Comparison of ENCODE assay signal across 9 cellular contexts in genomic region chr6:1604991-1605821, GRCh38. TPM values are rescaled to one million over a fixed set of nuclear protein-coding genes. Genes with fewer than 3 reads are reported as not detected.
A peak's percentile ranks its signal among the peaks of the same experiment; 100 is the strongest.
DNase-seq lines count a peak whose midpoint lies in the region; ATAC-seq and TF ChIP-seq lines count a peak whose summit lies in the region.
"Had no signal": no experiment of that assay in that cellular context is flagged by ENCODE, and none has a peak within 500 bp of the region (broad histone marks: within the 10 kb centered on the region; RNA-seq: fewer than 3 reads in every experiment).

No MANE protein-coding gene starts in this region.

- DNase-seq in WERI-Rb-1 (peak; percentile 23), right cardiac atrium (peak in 1 of 3 donors; percentile 71), prostate gland (ENCODE audit: low spot score) (no peak), NCI-H446 (lab: John Stamatoyannopoulos, UW) (no peak), H4 (ENCODE audit: low spot score) (no peak), cerebellar cortex (ENCODE audit: low spot score) (no peak), HAP-1 (ENCODE audit: low spot score in 2 of 2) (no peak)

- H3K9me3 ChIP-seq in WERI-Rb-1 (ENCODE audit: severe bottlenecking) (no peaks in the 10 kb centered on the region), right cardiac atrium (ENCODE audit: control insufficient read depth, low read length) (no peaks in the 10 kb centered on the region), prostate gland (no peaks in the 10 kb centered on the region), HAP-1 (no peaks in the 10 kb centered on the region)

- TF ChIP-seq CTCF in GM12875 (IDR thresholded peaks at IDR 0.05; ENCODE audit: borderline replicate concordance, insufficient read depth, low read depth, low read length): no peak
- no peak for TF ChIP-seq CTCF in WERI-Rb-1 (IDR thresholded peaks at IDR 0.05; ENCODE audit: low read depth, low read length)
- no peak for TF ChIP-seq CTCF in prostate gland (IDR thresholded peaks at IDR 0.05)

- in situ Hi-C loops in HAP-1 (cut with MboI; ENCODE audit: low sequenced_read_pairs): loop anchor here (10.0 to 25.0 kb wide), 2 partner anchors 507 to 590 kb away; no protein-coding TSS in a partner anchor

- H3K27ac ChIP-seq in WERI-Rb-1 (no peak overlapping the region), right cardiac atrium (ENCODE audit: low read length) (no peak overlapping the region), prostate gland (no peak overlapping the region)
- H3K27ac ChIP-seq: epithelial cell of prostate had no signal

- intact Hi-C loops in right cardiac atrium (cut with DNase I) (loop anchor here (5.0 to 10.0 kb wide), 13 partner anchors 497 to 1140 kb away; no protein-coding TSS in a partner anchor), prostate gland (cut with DNase I) (loop anchor here (2.0 to 10.0 kb wide), 5 partner anchors 430 to 1030 kb away; no protein-coding TSS in a partner anchor)

- 24% methylated on average over 65 of the region's 65 CpGs for WGBS in right cardiac atrium
- WGBS in prostate gland: 34% methylated on average over 49 of the region's 65 CpGs

- peak in 1 of 2 donors; percentile 4 for ATAC-seq in right cardiac atrium

- H3K36me3 ChIP-seq in WERI-Rb-1 (no peaks in the 10 kb centered on the region), prostate gland (no peaks in the 10 kb centered on the region), HAP-1 (replicated peaks) (no peaks in the 10 kb centered on the region)

- H3K27me3 ChIP-seq in WERI-Rb-1 (ENCODE audit: insufficient read depth, low read depth, severe bottlenecking) (peaks cover 78% of the 10 kb centered on the region), right cardiac atrium (ENCODE audit: control insufficient read depth, insufficient read depth) (no peaks in the 10 kb centered on the region), prostate gland (replicated peaks; ENCODE audit: insufficient read depth) (peaks cover 2% of the 10 kb centered on the region), HAP-1 (ENCODE audit: low read depth) (no peaks in the 10 kb centered on the region)

- H3K4me3 ChIP-seq in GM12875 (ENCODE audit: low read depth, low read length): peak overlapping the region; percentile 50
- peak overlapping the region; percentile 27 for H3K4me3 ChIP-seq in WERI-Rb-1 (ENCODE audit: low read depth, low read length)
- peak overlapping the region; percentile 37 for H3K4me3 ChIP-seq in right cardiac atrium (ENCODE audit: low read length)
- H3K4me3 ChIP-seq in prostate gland: peak overlapping the region; percentile 24 to 26
- no peak overlapping the region; the same call in 1 of the 2 replicates for H3K4me3 ChIP-seq in HAP-1

- H3K4me1 ChIP-seq in right cardiac atrium (ENCODE audit: control insufficient read depth, insufficient read depth, low read length) (no peaks in the 10 kb centered on the region), prostate gland (replicated peaks) (peaks cover 3% of the 10 kb centered on the region), HAP-1 (peaks cover 26% of the 10 kb centered on the region)

- TF ChIP-seq POLR2A in prostate gland (IDR thresholded peaks at IDR 0.05): no peak

RNA-seq across cellular contexts. Expression of gene FOXC1, which starts 4.5 kb away (rescaled TPM):
- 10 to 100 TPM; 15.1 to 25.0 (median 21.9) TPM for total RNA-seq in right cardiac atrium
- polyA plus RNA-seq in right cardiac atrium: 7.2 TPM
- 10 to 100 TPM in 1 of 2 donors, 1 to 10 TPM in 1; 9.2 to 11.2 TPM for total RNA-seq in prostate gland
- 4.8 and 4.9 TPM in 2 replicates for total RNA-seq in H4 (2014; rRNA removed; shearing (Covaris generic))
